In genomic region chr4:93334003-93334402, GRCh38 we compare ENCODE assay signal across 12 cellular contexts.
DNase-seq lines count a peak whose midpoint lies in the region; ATAC-seq and TF ChIP-seq lines count a peak whose summit lies in the region.
"Had no signal": no experiment of that assay in that cellular context is flagged by ENCODE, and none has a peak within 500 bp of the region (broad histone marks: within the 10 kb centered on the region; RNA-seq: fewer than 3 reads in every experiment).

No MANE protein-coding gene starts in this region.

- H3K4me1 ChIP-seq in naive thymus-derived CD4-positive, alpha-beta T cell (ENCODE audit: control insufficient read depth in 2 of 2, insufficient read depth in 2 of 2, low read length in 2 of 2), result no peaks in the 10 kb centered on the region
- H3K4me1 ChIP-seq: prostate gland had no signal

- peak; percentile 97 for ATAC-seq in GM18861 (IDR thresholded peaks at IDR 0.05; ENCODE audit: unreplicated experiment)
- peak; percentile 70 for ATAC-seq in GM21526 (IDR thresholded peaks at IDR 0.05; ENCODE audit: low FRiP score, unreplicated experiment)
- ATAC-seq in HG03066 (IDR thresholded peaks at IDR 0.05; ENCODE audit: low read depth, unreplicated experiment), result peak; percentile 93
- ATAC-seq in naive thymus-derived CD4-positive, alpha-beta T cell, result no peak

- H3K4me3 ChIP-seq in naive thymus-derived CD4-positive, alpha-beta T cell (ENCODE audit: low read length), result no peak overlapping the region
- H3K4me3 ChIP-seq: prostate gland had no signal

- H3K9me3 Mint-ChIP-seq in naive thymus-derived CD4-positive, alpha-beta T cell, result peaks cover 0 to 10% (median 0%) of the 10 kb centered on the region in 11 donors

- no peak overlapping the region for H3K4me3 Mint-ChIP-seq in naive thymus-derived CD4-positive, alpha-beta T cell

- no peak overlapping the region for H3K27ac ChIP-seq in naive thymus-derived CD4-positive, alpha-beta T cell (ENCODE audit: low read depth, low read length)
- no peak overlapping the region for H3K27ac ChIP-seq in RWPE1
- H3K27ac ChIP-seq: C4-2B, prostate gland had no signal

- no peaks in the 10 kb centered on the region for H3K4me1 Mint-ChIP-seq in naive thymus-derived CD4-positive, alpha-beta T cell

- TF ChIP-seq CTCF in RWPE1 (conservative IDR thresholded peaks at IDR 0.05; ENCODE audit: low read depth), result no peak

- H3K36me3 ChIP-seq in naive thymus-derived CD4-positive, alpha-beta T cell (ENCODE audit: control insufficient read depth in 2 of 3, insufficient read depth in 3 of 3, low read length in 3 of 3), result no peaks in the 10 kb centered on the region
- H3K36me3 ChIP-seq: prostate gland had no signal

- no peaks in the 10 kb centered on the region for H3K27me3 ChIP-seq in naive thymus-derived CD4-positive, alpha-beta T cell (ENCODE audit: control insufficient read depth in 2 of 2, insufficient read depth in 2 of 2, low read length in 2 of 2)

- POLR2A ChIA-PET in naive thymus-derived CD4-positive, alpha-beta T cell (lab: Charles Lee), result no interaction called here
- POLR2A ChIA-PET in RWPE1 (lab: Yijun Ruan, JAX; ENCODE audit: low non-redundant PET), result no interaction called here

- no peak overlapping the region for H3K27ac Mint-ChIP-seq in naive thymus-derived CD4-positive, alpha-beta T cell

- no peaks in the 10 kb centered on the region for H3K36me3 Mint-ChIP-seq in naive thymus-derived CD4-positive, alpha-beta T cell

- DNase-seq in NCI-H524 treated with DMSO at 0.1 percent for 48 hours (lab: John Stamatoyannopoulos, UW), result peak; percentile 6
- DNase-seq in naive thymus-derived CD4-positive, alpha-beta T cell, result no peak
- no peak for DNase-seq in MV-4-11 (lab: John Stamatoyannopoulos, UW)
- no peak for DNase-seq in RWPE1 (ENCODE audit: low spot score)
- no peak for DNase-seq in NCI-H2081 treated with DMSO at 0.1 percent for 48 hours (lab: John Stamatoyannopoulos, UW)
- DNase-seq: effector CD8-positive, alpha-beta T cell; HCEC 1CT had no signal

- H3K27me3 Mint-ChIP-seq in naive thymus-derived CD4-positive, alpha-beta T cell, result no peaks in the 10 kb centered on the region

- intact Hi-C loops in naive thymus-derived CD4-positive, alpha-beta T cell (cut with micrococcal nuclease), result no loop called here

- CTCF ChIA-PET in naive thymus-derived CD4-positive, alpha-beta T cell (lab: Charles Lee), result no interaction called here
- CTCF ChIA-PET in RWPE1 (lab: Yijun Ruan, JAX), result interaction anchor here (0.6 kb wide), 2 partner anchors 26 to 377 kb away, joined by 3 to 5 read pairs; no protein-coding TSS in a partner anchor

- H3K9me3 ChIP-seq in naive thymus-derived CD4-positive, alpha-beta T cell (ENCODE audit: control insufficient read depth in 2 of 3, low read length in 3 of 3), result no peaks in the 10 kb centered on the region
- H3K9me3 ChIP-seq: prostate gland had no signal
